In the genomic region with DNA sequence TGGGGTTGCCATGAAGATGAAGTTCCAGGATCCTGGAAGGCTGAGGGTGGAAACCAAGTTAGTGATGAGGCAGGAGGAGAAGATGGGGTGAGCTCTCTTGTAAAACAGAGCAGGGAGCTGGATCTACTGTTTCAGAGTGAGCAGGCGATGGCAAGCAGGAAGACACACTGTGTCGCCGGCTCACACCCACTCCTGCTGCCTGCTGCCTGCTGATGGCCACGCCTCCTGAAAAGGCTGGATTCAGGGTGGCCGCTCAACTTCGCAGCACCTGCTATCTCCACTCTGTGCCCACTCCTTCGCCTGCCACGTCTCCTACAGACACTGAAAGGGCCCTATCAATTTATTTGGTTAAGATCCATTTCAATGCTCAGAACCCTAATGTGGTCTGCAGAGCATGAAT, we compare ENCODE assay signal across 20 cellular contexts.
DNase-seq lines count a peak whose midpoint lies in the region; ATAC-seq and TF ChIP-seq lines count a peak whose summit lies in the region.
"Had no signal": no experiment of that assay in that cellular context is flagged by ENCODE, and none has a peak within 500 bp of the region (broad histone marks: within the 10 kb centered on the region; RNA-seq: fewer than 3 reads in every experiment).

No MANE protein-coding gene starts in this region.

- WGBS in endodermal cell (ENCODE audit: insufficient coverage in 1 of 2, insufficient read length in 1 of 2), 2 experiments: 80 to 84% methylated on average over 8 of the region's 8 CpGs

- no peak overlapping the region for H3K27ac ChIP-seq in endodermal cell (ENCODE audit: low read depth, low read length)
- H3K27ac ChIP-seq: KMS-11, SJSA1 had no signal

- H3K36me3 Mint-ChIP-seq in natural killer cell treated with Interleukin-12 subunit alpha and Interleukin-12 subunit beta and Interleukin-15 and Interleukin-18, amount 100 ng/mL, for 72 hours: no peaks in the 10 kb centered on the region
- H3K36me3 Mint-ChIP-seq in natural killer cell (no peaks in the 10 kb centered on the region), endodermal cell (ENCODE audit: low read depth) (peaks cover 22% of the 10 kb centered on the region)
- H3K36me3 Mint-ChIP-seq in activated CD4-positive, alpha-beta memory T cell treated with anti-CD3 and anti-CD28 coated beads, Interleukin-2, amount 10 ng/mL, durations not matched to agents 7 days and 5 days (ENCODE audit: low read depth): no peaks in the 10 kb centered on the region

- H3K27ac Mint-ChIP-seq in natural killer cell treated with Interleukin-12 subunit alpha and Interleukin-12 subunit beta and Interleukin-15 and Interleukin-18, amount 100 ng/mL, for 72 hours: no peak overlapping the region
- no peak overlapping the region for H3K27ac Mint-ChIP-seq in natural killer cell
- H3K27ac Mint-ChIP-seq in endodermal cell: no peak overlapping the region
- no peak overlapping the region for H3K27ac Mint-ChIP-seq in activated CD4-positive, alpha-beta memory T cell treated with anti-CD3 and anti-CD28 coated beads, Interleukin-2, amount 10 ng/mL, durations not matched to agents 7 days and 5 days
- H3K27ac Mint-ChIP-seq: CD4-positive, alpha-beta T cell had no signal

- peak; percentile 51 for DNase-seq in natural killer cell treated with Interleukin-12 subunit alpha and Interleukin-12 subunit beta and Interleukin-15 and Interleukin-18, amount 100 ng/mL, for 72 hours (ENCODE audit: low spot score)
- DNase-seq in natural killer cell: no peak
- peak; percentile 20 for DNase-seq in NCI-H2227 treated with DMSO at 0.1 percent for 48 hours (lab: John Stamatoyannopoulos, UW)
- peak; percentile 67 for DNase-seq in endodermal cell
- no peak for DNase-seq in GM19240 (ENCODE audit: insufficient read length, low spot score)
- DNase-seq in activated CD4-positive, alpha-beta memory T cell treated with anti-CD3 and anti-CD28 coated beads, Interleukin-2, amount 10 ng/mL, durations not matched to agents 7 days and 5 days: no peak
- DNase-seq: CD4-positive, alpha-beta T cell; COR-L47; DMS79 treated with DMSO at 0.1 percent for 48 hours; IMR-90; NCI-H1105 treated with DMSO at 0.1 percent for 48 hours; NCI-H187 treated with DMSO at 0.1 percent for 48 hours; NCI-H2171 treated with DMSO at 0.1 percent for 48 hours; NCI-H748 treated with DMSO at 0.1 percent for 48 hours; OCI-M1; T-helper 1 cell had no signal

- H3K9me3 ChIP-seq in endodermal cell (ENCODE audit: control insufficient read depth, low read length): peaks cover 5% of the 10 kb centered on the region
- H3K9me3 ChIP-seq: SJSA1 had no signal

- no peak overlapping the region for H3K4me3 ChIP-seq in endodermal cell (ENCODE audit: low read length)
- H3K4me3 ChIP-seq: SJSA1 had no signal

- H3K27me3 ChIP-seq in endodermal cell (ENCODE audit: control insufficient read depth, insufficient read depth, low read length, poor library complexity, severe bottlenecking): no peaks in the 10 kb centered on the region
- H3K27me3 ChIP-seq: SJSA1 had no signal

- H3K4me1 Mint-ChIP-seq in natural killer cell treated with Interleukin-12 subunit alpha and Interleukin-12 subunit beta and Interleukin-15 and Interleukin-18, amount 100 ng/mL, for 72 hours (ENCODE audit: low read depth in 2 of 2): peaks cover 0 to 4% of the 10 kb centered on the region in 2 donors
- H3K4me1 Mint-ChIP-seq in natural killer cell (peaks cover 0 to 17% of the 10 kb centered on the region in 2 donors), endodermal cell (peaks cover 29% of the 10 kb centered on the region)
- H3K4me1 Mint-ChIP-seq in activated CD4-positive, alpha-beta memory T cell treated with anti-CD3 and anti-CD28 coated beads, Interleukin-2, amount 10 ng/mL, durations not matched to agents 7 days and 5 days: no peaks in the 10 kb centered on the region

- TF ChIP-seq CTCF in natural killer cell (IDR thresholded peaks at IDR 0.05) (no peak), endodermal cell (conservative IDR thresholded peaks at IDR 0.05) (no peak)

- peaks cover 8% of the 10 kb centered on the region for H3K36me3 ChIP-seq in endodermal cell (ENCODE audit: control insufficient read depth, insufficient read depth, low read length)

- ATAC-seq in natural killer cell treated with Interleukin-12 subunit alpha and Interleukin-12 subunit beta and Interleukin-15 and Interleukin-18, amount 100 ng/mL, for 72 hours: no peak
- ATAC-seq in natural killer cell (no peak), GM21528 (IDR thresholded peaks at IDR 0.05; ENCODE audit: low FRiP score, unreplicated experiment) (no peak)
- ATAC-seq: Right ventricle myocardium inferior had no signal

- H3K4me3 Mint-ChIP-seq in natural killer cell treated with Interleukin-12 subunit alpha and Interleukin-12 subunit beta and Interleukin-15 and Interleukin-18, amount 100 ng/mL, for 72 hours: no peak overlapping the region
- H3K4me3 Mint-ChIP-seq in natural killer cell: no peak overlapping the region
- no peak overlapping the region for H3K4me3 Mint-ChIP-seq in endodermal cell
- H3K4me3 Mint-ChIP-seq in activated CD4-positive, alpha-beta memory T cell treated with anti-CD3 and anti-CD28 coated beads, Interleukin-2, amount 10 ng/mL, durations not matched to agents 7 days and 5 days: no peak overlapping the region
- H3K4me3 Mint-ChIP-seq: CD4-positive, alpha-beta T cell had no signal

- H3K27me3 Mint-ChIP-seq in natural killer cell treated with Interleukin-12 subunit alpha and Interleukin-12 subunit beta and Interleukin-15 and Interleukin-18, amount 100 ng/mL, for 72 hours: no peaks in the 10 kb centered on the region
- H3K27me3 Mint-ChIP-seq in natural killer cell (ENCODE audit: low read depth in 2 of 2) (no peaks in the 10 kb centered on the region), endodermal cell (ENCODE audit: insufficient read depth) (no peaks in the 10 kb centered on the region)
- no peaks in the 10 kb centered on the region for H3K27me3 Mint-ChIP-seq in activated CD4-positive, alpha-beta memory T cell treated with anti-CD3 and anti-CD28 coated beads, Interleukin-2, amount 10 ng/mL, durations not matched to agents 7 days and 5 days
- H3K27me3 Mint-ChIP-seq: CD4-positive, alpha-beta T cell had no signal

- POLR2A ChIA-PET in activated CD4-positive, alpha-beta memory T cell treated with anti-CD3 and anti-CD28 coated beads, Interleukin-2, amount 10 ng/mL, durations not matched to agents 7 days and 5 days (lab: Charles Lee): no interaction called here

- CTCF ChIA-PET in activated CD4-positive, alpha-beta memory T cell treated with anti-CD3 and anti-CD28 coated beads, Interleukin-2, amount 10 ng/mL, durations not matched to agents 7 days and 5 days (lab: Charles Lee): no interaction called here

- H3K9ac ChIP-seq in endodermal cell (ENCODE audit: extremely low read depth, low read length, poor library complexity, severe bottlenecking): no peak overlapping the region
- H3K9ac ChIP-seq: KMS-11 had no signal

- intact Hi-C loops in natural killer cell (cut with micrococcal nuclease): no loop called here

- H3K9me3 Mint-ChIP-seq in natural killer cell treated with Interleukin-12 subunit alpha and Interleukin-12 subunit beta and Interleukin-15 and Interleukin-18, amount 100 ng/mL, for 72 hours: no peaks in the 10 kb centered on the region
- H3K9me3 Mint-ChIP-seq in natural killer cell: no peaks in the 10 kb centered on the region
- peaks cover 15% of the 10 kb centered on the region for H3K9me3 Mint-ChIP-seq in endodermal cell
- H3K9me3 Mint-ChIP-seq in activated CD4-positive, alpha-beta memory T cell treated with anti-CD3 and anti-CD28 coated beads, Interleukin-2, amount 10 ng/mL, durations not matched to agents 7 days and 5 days: no peaks in the 10 kb centered on the region
- H3K9me3 Mint-ChIP-seq: CD4-positive, alpha-beta T cell had no signal

- H3K4me1 ChIP-seq in endodermal cell (ENCODE audit: control insufficient read depth, insufficient read depth, low read length): peaks cover 10% of the 10 kb centered on the region

Comparison
In these comparisons a context has a peak if more than half of its experiments do, and no peak if none do; other contexts are left out.
1. DNase-seq: peak in natural killer cell treated with Interleukin-12 subunit alpha and Interleukin-12 subunit beta and Interleukin-15 and Interleukin-18, amount 100 ng/mL, for 72 hours (single experiment), NCI-H2227 treated with DMSO at 0.1 percent for 48 hours (single experiment) and endodermal cell (single experiment); none in natural killer cell (single experiment), GM19240 (single experiment) and activated CD4-positive, alpha-beta memory T cell treated with anti-CD3 and anti-CD28 coated beads, Interleukin-2, amount 10 ng/mL, durations not matched to agents 7 days and 5 days (single experiment).